18 cellular contexts compared by ENCODE assay signal in genomic region chr3:150082898-150083652, GRCh38.
A peak's percentile ranks its signal among the peaks of the same experiment; 100 is the strongest.
DNase-seq lines count a peak whose midpoint lies in the region; ATAC-seq, FAIRE-seq and TF ChIP-seq lines count a peak whose summit lies in the region.
"Had no signal": no experiment of that assay in that cellular context is flagged by ENCODE, and none has a peak within 500 bp of the region (broad histone marks: within the 10 kb centered on the region; RNA-seq: fewer than 3 reads in every experiment).

No MANE protein-coding gene starts in this region.

- H2AFZ ChIP-seq in astrocyte (ENCODE audit: low read depth, low read length): peak overlapping the region; percentile 33

- no peaks in the 10 kb centered on the region for H3K36me3 Mint-ChIP-seq in astrocyte (ENCODE audit: low read depth, unreplicated experiment)
- H3K36me3 Mint-ChIP-seq in WTC11: no peaks in the 10 kb centered on the region
- no peaks in the 10 kb centered on the region for H3K36me3 Mint-ChIP-seq in naive thymus-derived CD4-positive, alpha-beta T cell
- H3K36me3 Mint-ChIP-seq: IgD-negative memory B cell; stimulated activated naive B cell treated with anti-CD40 and anti-IgM and Interleukin-4, amounts not matched to agents 10 μg/mL and 1 μg/mL and 100 μg/mL, for 72 hours had no signal

- H3K9me3 Mint-ChIP-seq in astrocyte (ENCODE audit: unreplicated experiment): peaks cover 2% of the 10 kb centered on the region
- H3K9me3 Mint-ChIP-seq in WTC11: peaks cover 5% of the 10 kb centered on the region; the same call in 1 of the 2 replicates
- H3K9me3 Mint-ChIP-seq in naive thymus-derived CD4-positive, alpha-beta T cell: peaks cover 0 to 1% (median 0%) of the 10 kb centered on the region in 11 donors
- H3K9me3 Mint-ChIP-seq: CD4-positive, alpha-beta T cell; IgD-negative memory B cell; stimulated activated naive B cell treated with anti-CD40 and anti-IgM and Interleukin-4, amounts not matched to agents 10 μg/mL and 1 μg/mL and 100 μg/mL, for 72 hours had no signal

- no peak for TF ChIP-seq CTCF in HFF-Myc (IDR thresholded peaks at IDR 0.05; ENCODE audit: low read depth, low read length, missing control alignments)
- TF ChIP-seq CTCF in astrocyte (IDR thresholded peaks at IDR 0.05; ENCODE audit: insufficient read depth, low read depth, low read length): no peak
- TF ChIP-seq CTCF in WTC11 (IDR thresholded peaks at IDR 0.05): no peak

- DNase-seq in HFF-Myc (ENCODE audit: extremely low read depth, low read depth) (no peak), astrocyte (ENCODE audit: low read depth) (no peak), left ventricle myocardium superior (no peak), WTC11 (ENCODE audit: low spot score) (no peak), NCI-H510A treated with DMSO at 0.1 percent for 48 hours (lab: John Stamatoyannopoulos, UW) (no peak)
- no peak for DNase-seq in naive thymus-derived CD4-positive, alpha-beta T cell
- DNase-seq: activated CD8-positive, alpha-beta memory T cell treated with anti-CD3 and anti-CD28 coated beads for 24 hours; CD4-positive, alpha-beta T cell; cerebellar nuclear complex; left colon; NCI-H1930; ovary; stimulated activated CD4-positive, alpha-beta T cell treated with anti-CD3 and anti-CD28 coated beads, Interleukin-2, amount 100 ng/mL, for 48 hours; stimulated activated naive B cell treated with anti-CD40 and anti-IgM and Interleukin-4, amounts not matched to agents 10 μg/mL and 1 μg/mL and 100 μg/mL, for 72 hours; T-helper 9 cell had no signal

- H3K27me3 Mint-ChIP-seq in astrocyte (ENCODE audit: low read depth, unreplicated experiment) (no peaks in the 10 kb centered on the region), WTC11 (ENCODE audit: low read depth) (no peaks in the 10 kb centered on the region)
- peaks cover 0 to 18% (median 7%) of the 10 kb centered on the region in 5 donors for H3K27me3 Mint-ChIP-seq in naive thymus-derived CD4-positive, alpha-beta T cell

- no peak overlapping the region for H3K27ac Mint-ChIP-seq in astrocyte (ENCODE audit: unreplicated experiment)
- no peak overlapping the region for H3K27ac Mint-ChIP-seq in WTC11
- H3K27ac Mint-ChIP-seq in naive thymus-derived CD4-positive, alpha-beta T cell: no peak overlapping the region
- H3K27ac Mint-ChIP-seq: CD4-positive, alpha-beta T cell; IgD-negative memory B cell; stimulated activated naive B cell treated with anti-CD40 and anti-IgM and Interleukin-4, amounts not matched to agents 10 μg/mL and 1 μg/mL and 100 μg/mL, for 72 hours had no signal

- POLR2A ChIA-PET in WTC11 (lab: Charles Lee): no interaction called here
- POLR2A ChIA-PET in naive thymus-derived CD4-positive, alpha-beta T cell (lab: Charles Lee): no interaction called here

- H3K4me3 Mint-ChIP-seq in astrocyte (ENCODE audit: unreplicated experiment) (no peak overlapping the region), WTC11 (no peak overlapping the region)
- no peak overlapping the region for H3K4me3 Mint-ChIP-seq in naive thymus-derived CD4-positive, alpha-beta T cell
- H3K4me3 Mint-ChIP-seq: CD4-positive, alpha-beta T cell; IgD-negative memory B cell; stimulated activated naive B cell treated with anti-CD40 and anti-IgM and Interleukin-4, amounts not matched to agents 10 μg/mL and 1 μg/mL and 100 μg/mL, for 72 hours had no signal

- H3K4me1 ChIP-seq in astrocyte (ENCODE audit: insufficient read depth, low read length) (peaks cover 45% of the 10 kb centered on the region), skeletal muscle tissue (ENCODE audit: control insufficient read depth in 3 of 3, insufficient read depth in 3 of 3, low read length in 3 of 3) (peaks cover 8 to 14% (median 12%) of the 10 kb centered on the region in 3 donors)
- H3K4me1 ChIP-seq in naive thymus-derived CD4-positive, alpha-beta T cell (ENCODE audit: control insufficient read depth in 2 of 2, insufficient read depth in 2 of 2, low read length in 2 of 2): no peaks in the 10 kb centered on the region

- H3K27ac ChIP-seq in astrocyte (ENCODE audit: low read depth, low read length): no peak overlapping the region
- H3K27ac ChIP-seq in skeletal muscle tissue (ENCODE audit: low read depth, low read length): peak overlapping the region; percentile 59
- H3K27ac ChIP-seq in naive thymus-derived CD4-positive, alpha-beta T cell (ENCODE audit: low read depth, low read length): no peak overlapping the region
- H3K27ac ChIP-seq: ovary had no signal

- CTCF ChIA-PET in WTC11 (lab: Charles Lee): no interaction called here
- CTCF ChIA-PET in naive thymus-derived CD4-positive, alpha-beta T cell (lab: Charles Lee): no interaction called here

- no peaks in the 10 kb centered on the region for H3K36me3 ChIP-seq in astrocyte (ENCODE audit: insufficient read depth, low read length)
- no peaks in the 10 kb centered on the region for H3K36me3 ChIP-seq in skeletal muscle tissue (ENCODE audit: control insufficient read depth in 3 of 3, insufficient read depth in 3 of 3, low read length in 3 of 3)
- no peaks in the 10 kb centered on the region for H3K36me3 ChIP-seq in naive thymus-derived CD4-positive, alpha-beta T cell (ENCODE audit: control insufficient read depth in 2 of 3, insufficient read depth in 3 of 3, low read length in 3 of 3)
- H3K36me3 ChIP-seq: ovary had no signal

- no peaks in the 10 kb centered on the region for H3K27me3 ChIP-seq in astrocyte (ENCODE audit: insufficient read depth, low read length)
- no peaks in the 10 kb centered on the region for H3K27me3 ChIP-seq in skeletal muscle tissue (ENCODE audit: control insufficient read depth in 3 of 3, insufficient read depth in 3 of 3, low read length in 3 of 3)
- no peaks in the 10 kb centered on the region for H3K27me3 ChIP-seq in naive thymus-derived CD4-positive, alpha-beta T cell (ENCODE audit: control insufficient read depth in 2 of 2, insufficient read depth in 2 of 2, low read length in 2 of 2)
- H3K27me3 ChIP-seq: ovary had no signal

- peak overlapping the region; percentile 30 for H3K4me3 ChIP-seq in HFF-Myc (replicated peaks; ENCODE audit: low read depth, low read length)
- H3K4me3 ChIP-seq in astrocyte (ENCODE audit: insufficient read depth, low read depth, low read length): peak overlapping the region; percentile 47
- H3K4me3 ChIP-seq in skeletal muscle tissue (ENCODE audit: low read length in 3 of 3): peak overlapping the region; percentile 52 to 72 (median 60)
- no peak overlapping the region for H3K4me3 ChIP-seq in naive thymus-derived CD4-positive, alpha-beta T cell (ENCODE audit: low read length)
- H3K4me3 ChIP-seq: ovary had no signal

- peak; percentile 27 for ATAC-seq in left ventricle myocardium superior
- no peak for ATAC-seq in WTC11
- no peak for ATAC-seq in naive thymus-derived CD4-positive, alpha-beta T cell
- ATAC-seq in HG02870 (IDR thresholded peaks at IDR 0.05; ENCODE audit: unreplicated experiment): no peak
- ATAC-seq: left colon; stimulated activated naive B cell treated with anti-CD40 and anti-IgM and Interleukin-4, amounts not matched to agents 10 μg/mL and 1 μg/mL and 100 μg/mL, for 72 hours had no signal

- H3K79me2 ChIP-seq in astrocyte (ENCODE audit: insufficient read depth, low read length): no peaks in the 10 kb centered on the region

- intact Hi-C loops in left ventricle myocardium superior (cut with micrococcal nuclease): no loop called here
- intact Hi-C loops in naive thymus-derived CD4-positive, alpha-beta T cell (cut with micrococcal nuclease): no loop called here

- no peak for FAIRE-seq in astrocyte (lab: Jason Lieb, UNC)

- peaks cover 31% of the 10 kb centered on the region for H3K4me1 Mint-ChIP-seq in astrocyte (ENCODE audit: low read depth, unreplicated experiment)
- peaks cover 7% of the 10 kb centered on the region for H3K4me1 Mint-ChIP-seq in WTC11
- no peaks in the 10 kb centered on the region for H3K4me1 Mint-ChIP-seq in naive thymus-derived CD4-positive, alpha-beta T cell
- H3K4me1 Mint-ChIP-seq: IgD-negative memory B cell; stimulated activated naive B cell treated with anti-CD40 and anti-IgM and Interleukin-4, amounts not matched to agents 10 μg/mL and 1 μg/mL and 100 μg/mL, for 72 hours had no signal

- H3K9ac ChIP-seq in astrocyte (ENCODE audit: low read length) (peak overlapping the region; percentile 41), skeletal muscle tissue (ENCODE audit: low read depth in 1 of 3, low read length in 3 of 3) (peak overlapping the region in 2 of 3 donors; percentile 66 to 70)

- H4K20me1 ChIP-seq in astrocyte (ENCODE audit: insufficient read depth, low read length): no peaks in the 10 kb centered on the region

- peak overlapping the region; percentile 80 for H3K4me2 ChIP-seq in astrocyte (ENCODE audit: low read length)

- H3K9me3 ChIP-seq in astrocyte (ENCODE audit: insufficient read depth, low read depth, low read length): no peaks in the 10 kb centered on the region
- no peaks in the 10 kb centered on the region for H3K9me3 ChIP-seq in skeletal muscle tissue (ENCODE audit: control insufficient read depth in 3 of 3, low read length in 3 of 3)
- H3K9me3 ChIP-seq in naive thymus-derived CD4-positive, alpha-beta T cell (ENCODE audit: control insufficient read depth in 2 of 3, low read length in 3 of 3): no peaks in the 10 kb centered on the region
- H3K9me3 ChIP-seq: ovary had no signal

TF ChIP-seq in WTC11, 78 proteins besides CTCF, POLR2A, EP300 and RAD21:
- TF ChIP-seq USF2 (CRISPR knock-in tag; IDR thresholded peaks at IDR 0.05): no peak
